17 cellular contexts compared by ENCODE assay signal in genomic region chr12:122651520-122652224, GRCh38. TPM values are rescaled to one million over a fixed set of nuclear protein-coding genes. Genes with fewer than 3 reads are reported as not detected.
"Had no signal": no experiment of that assay in that cellular context is flagged by ENCODE, and none has a peak within 500 bp of the region (broad histone marks: within the 10 kb centered on the region; RNA-seq: fewer than 3 reads in every experiment).

No MANE protein-coding gene starts in this region.

- H3K4me3 ChIP-seq: adrenal gland, esophagus muscularis mucosa, heart left ventricle, SK-N-MC, transverse colon had no signal

- H3K9me3 ChIP-seq: adrenal gland, esophagus muscularis mucosa, heart left ventricle, transverse colon had no signal

- H3K4me1 ChIP-seq: adrenal gland, esophagus muscularis mucosa had no signal

- H3K36me3 ChIP-seq: adrenal gland, esophagus muscularis mucosa, heart left ventricle, transverse colon had no signal

- H3K27me3 ChIP-seq: adrenal gland, esophagus muscularis mucosa, heart left ventricle, transverse colon had no signal

- DNase-seq: activated CD4-positive, alpha-beta T cell treated with anti-CD3 and anti-CD28 coated beads, Interleukin-2, amount 50 U/mL, for 1 hour; activated CD4-positive, CD25-positive, alpha-beta regulatory T cell; activated naive CD4-positive, alpha-beta T cell treated with anti-CD3 and anti-CD28 coated beads, Interleukin-2, amount 50 U/mL, for 16 hours; adrenal gland; cortex of kidney; effector memory CD8-positive, alpha-beta T cell; heart left ventricle; left ventricle myocardium superior; retina; transverse colon had no signal

- H3K27ac ChIP-seq: adrenal gland, esophagus muscularis mucosa, heart left ventricle, SK-N-MC, transverse colon had no signal

- FAIRE-seq: frontal cortex, islet of Langerhans had no signal

- ATAC-seq: effector memory CD8-positive, alpha-beta T cell; heart left ventricle; left ventricle myocardium superior had no signal

RNA-seq across cellular contexts. Expression of gene HCAR2, which starts 51.5 kb away (rescaled TPM):
- total RNA-seq: esophagus muscularis mucosa, myocyte, neural crest cell, osteocyte had no signal
